8 cellular contexts compared by ENCODE assay signal in genomic region chr10:29658984-29659769, GRCh38.
DNase-seq lines count a peak whose midpoint lies in the region; ATAC-seq, FAIRE-seq and TF ChIP-seq lines count a peak whose summit lies in the region.

No MANE protein-coding gene starts in this region.

- no peak for TF ChIP-seq CTCF in D721Med (IDR thresholded peaks at IDR 0.05; ENCODE audit: insufficient read depth, missing control alignments)

- peak; percentile 99 for ATAC-seq in HG03378 (IDR thresholded peaks at IDR 0.05; ENCODE audit: unreplicated experiment)

- peak overlapping the region; percentile 16 for H3K27ac ChIP-seq in layer of hippocampus (ENCODE audit: low read depth, low read length)

- DNase-seq in AG20443 (ENCODE audit: low spot score) (peak; percentile 94), GM19240 (ENCODE audit: insufficient read length, low spot score) (peak; percentile 45), SW480 (ENCODE audit: low spot score) (peak; percentile 96), astrocyte of the hippocampus (ENCODE audit: low read depth, low spot score) (peak; percentile 98), D721Med (ENCODE audit: insufficient read length, low spot score) (no peak)
- DNase-seq in stimulated activated CD4-positive, alpha-beta T cell treated with anti-CD3 and anti-CD28 coated beads, TNF-alpha, amount 100 ng/mL, for 1 hour (ENCODE audit: low read depth in 3 of 3, low spot score in 1 of 3): peak; percentile 26 to 50 (median 37)

- H3K27me3 ChIP-seq in layer of hippocampus (ENCODE audit: control insufficient read depth, insufficient read depth, low read length): no peaks in the 10 kb centered on the region

- no peak for FAIRE-seq in D721Med (lab: Jason Lieb, UNC)
